1 cellular context compared by ENCODE assay signal in the genomic region with DNA sequence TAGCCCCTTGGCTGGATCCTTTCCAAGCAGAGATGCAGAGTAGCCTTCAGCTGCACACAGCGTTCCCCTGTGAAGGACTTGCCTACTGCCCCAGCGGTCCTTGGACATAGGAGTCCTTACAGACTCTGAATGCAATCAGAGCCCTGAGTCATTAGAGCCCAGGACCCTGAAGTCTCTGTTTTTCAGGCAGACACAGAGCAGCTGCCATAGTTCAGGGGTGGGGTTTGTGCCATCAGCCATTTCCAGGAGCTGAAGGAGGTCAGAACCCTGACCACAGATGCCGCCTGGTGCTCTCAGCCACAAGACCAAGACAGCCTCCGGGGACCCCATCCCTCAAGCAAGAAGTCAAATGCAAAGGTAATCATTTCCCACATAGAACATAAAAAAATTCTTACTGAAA.
TF ChIP-seq lines count a peak whose summit lies in the region.

No MANE protein-coding gene starts in this region.

TF ChIP-seq in GM12878, 131 proteins besides CTCF, POLR2A, EP300 and RAD21:
- peak; percentile 88 for TF ChIP-seq NR2F1 (conservative IDR thresholded peaks at IDR 0.05)
- peak; percentile 47; the same call in 1 of the 2 replicates for TF ChIP-seq TCF12 (IDR thresholded peaks at IDR 0.05; ENCODE audit: low read depth, low read length)
- no peak for TF ChIP-seq ESRRA (IDR thresholded peaks at IDR 0.05; ENCODE audit: low read length)
